ENCODE assay signal across 1 cellular context in the genomic region with DNA sequence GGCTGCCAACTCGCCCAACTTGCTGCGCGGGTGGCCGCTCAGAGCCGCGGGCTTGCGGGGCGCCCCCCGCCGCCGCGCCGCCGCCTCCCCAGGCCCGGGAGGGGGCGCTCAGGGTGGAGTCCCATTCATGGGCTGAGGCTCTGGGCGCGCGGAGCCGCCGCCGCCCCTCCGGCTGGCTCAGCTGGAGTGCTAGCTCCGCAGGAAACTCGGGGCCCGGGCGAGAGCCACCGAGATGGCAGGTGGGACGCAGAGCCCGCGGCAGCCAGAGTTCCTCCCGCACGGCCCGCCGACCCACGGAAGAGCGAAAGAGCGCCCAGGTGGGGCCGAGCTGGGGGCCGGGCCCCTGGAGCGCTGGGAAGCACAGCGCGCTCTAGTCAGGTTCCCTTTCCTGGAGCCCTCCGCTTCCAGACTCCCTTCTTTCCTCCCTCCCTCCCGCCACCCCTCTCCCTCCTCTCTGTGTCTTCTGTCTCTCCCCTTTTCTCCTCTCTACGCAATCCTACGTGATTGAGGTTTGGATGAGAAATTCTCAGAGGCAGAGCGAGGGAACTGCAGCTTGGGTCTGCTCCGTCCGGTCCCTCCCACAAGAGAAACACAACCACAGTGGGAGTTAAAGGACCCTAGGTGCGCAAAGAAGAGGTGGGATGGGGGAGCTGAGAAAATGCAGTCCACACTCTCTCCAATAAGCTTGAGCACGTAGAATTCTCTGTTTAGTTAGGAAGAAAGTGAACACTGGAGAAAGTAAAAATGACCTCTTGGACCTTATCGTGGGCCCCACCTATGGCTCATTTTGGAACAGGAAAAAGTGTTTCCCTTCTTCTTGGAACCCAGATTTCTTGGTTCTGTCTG.
TF ChIP-seq lines count a peak whose summit lies in the region.

No MANE protein-coding gene starts in this region.

TF ChIP-seq in HEK293, 187 proteins besides CTCF, POLR2A, EP300 and RAD21 (continued from another document and continues in another):
- TF ChIP-seq, protein P1, sequence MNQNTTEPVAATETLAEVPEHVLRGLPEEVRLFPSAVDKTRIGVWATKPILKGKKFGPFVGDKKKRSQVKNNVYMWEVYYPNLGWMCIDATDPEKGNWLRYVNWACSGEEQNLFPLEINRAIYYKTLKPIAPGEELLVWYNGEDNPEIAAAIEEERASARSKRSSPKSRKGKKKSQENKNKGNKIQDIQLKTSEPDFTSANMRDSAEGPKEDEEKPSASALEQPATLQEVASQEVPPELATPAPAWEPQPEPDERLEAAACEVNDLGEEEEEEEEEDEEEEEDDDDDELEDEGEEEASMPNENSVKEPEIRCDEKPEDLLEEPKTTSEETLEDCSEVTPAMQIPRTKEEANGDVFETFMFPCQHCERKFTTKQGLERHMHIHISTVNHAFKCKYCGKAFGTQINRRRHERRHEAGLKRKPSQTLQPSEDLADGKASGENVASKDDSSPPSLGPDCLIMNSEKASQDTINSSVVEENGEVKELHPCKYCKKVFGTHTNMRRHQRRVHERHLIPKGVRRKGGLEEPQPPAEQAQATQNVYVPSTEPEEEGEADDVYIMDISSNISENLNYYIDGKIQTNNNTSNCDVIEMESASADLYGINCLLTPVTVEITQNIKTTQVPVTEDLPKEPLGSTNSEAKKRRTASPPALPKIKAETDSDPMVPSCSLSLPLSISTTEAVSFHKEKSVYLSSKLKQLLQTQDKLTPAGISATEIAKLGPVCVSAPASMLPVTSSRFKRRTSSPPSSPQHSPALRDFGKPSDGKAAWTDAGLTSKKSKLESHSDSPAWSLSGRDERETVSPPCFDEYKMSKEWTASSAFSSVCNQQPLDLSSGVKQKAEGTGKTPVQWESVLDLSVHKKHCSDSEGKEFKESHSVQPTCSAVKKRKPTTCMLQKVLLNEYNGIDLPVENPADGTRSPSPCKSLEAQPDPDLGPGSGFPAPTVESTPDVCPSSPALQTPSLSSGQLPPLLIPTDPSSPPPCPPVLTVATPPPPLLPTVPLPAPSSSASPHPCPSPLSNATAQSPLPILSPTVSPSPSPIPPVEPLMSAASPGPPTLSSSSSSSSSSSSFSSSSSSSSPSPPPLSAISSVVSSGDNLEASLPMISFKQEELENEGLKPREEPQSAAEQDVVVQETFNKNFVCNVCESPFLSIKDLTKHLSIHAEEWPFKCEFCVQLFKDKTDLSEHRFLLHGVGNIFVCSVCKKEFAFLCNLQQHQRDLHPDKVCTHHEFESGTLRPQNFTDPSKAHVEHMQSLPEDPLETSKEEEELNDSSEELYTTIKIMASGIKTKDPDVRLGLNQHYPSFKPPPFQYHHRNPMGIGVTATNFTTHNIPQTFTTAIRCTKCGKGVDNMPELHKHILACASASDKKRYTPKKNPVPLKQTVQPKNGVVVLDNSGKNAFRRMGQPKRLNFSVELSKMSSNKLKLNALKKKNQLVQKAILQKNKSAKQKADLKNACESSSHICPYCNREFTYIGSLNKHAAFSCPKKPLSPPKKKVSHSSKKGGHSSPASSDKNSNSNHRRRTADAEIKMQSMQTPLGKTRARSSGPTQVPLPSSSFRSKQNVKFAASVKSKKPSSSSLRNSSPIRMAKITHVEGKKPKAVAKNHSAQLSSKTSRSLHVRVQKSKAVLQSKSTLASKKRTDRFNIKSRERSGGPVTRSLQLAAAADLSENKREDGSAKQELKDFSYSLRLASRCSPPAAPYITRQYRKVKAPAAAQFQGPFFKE (tag by site-specific recombination; IDR thresholded peaks at IDR 0.05; ENCODE audit: borderline replicate concordance) = no peak
- no peak for TF ChIP-seq ZNF776 (tag by site-specific recombination; IDR thresholded peaks at IDR 0.05; ENCODE audit: borderline replicate concordance)
- TF ChIP-seq ZBTB20 (tag by site-specific recombination; IDR thresholded peaks at IDR 0.05) = peak; percentile 32; the same call in 1 of the 2 replicates
- TF ChIP-seq, protein P2, sequence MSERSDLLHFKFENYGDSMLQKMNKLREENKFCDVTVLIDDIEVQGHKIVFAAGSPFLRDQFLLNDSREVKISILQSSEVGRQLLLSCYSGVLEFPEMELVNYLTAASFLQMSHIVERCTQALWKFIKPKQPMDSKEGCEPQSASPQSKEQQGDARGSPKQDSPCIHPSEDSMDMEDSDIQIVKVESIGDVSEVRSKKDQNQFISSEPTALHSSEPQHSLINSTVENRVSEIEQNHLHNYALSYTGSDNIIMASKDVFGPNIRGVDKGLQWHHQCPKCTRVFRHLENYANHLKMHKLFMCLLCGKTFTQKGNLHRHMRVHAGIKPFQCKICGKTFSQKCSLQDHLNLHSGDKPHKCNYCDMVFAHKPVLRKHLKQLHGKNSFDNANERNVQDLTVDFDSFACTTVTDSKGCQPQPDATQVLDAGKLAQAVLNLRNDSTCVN (tag by site-specific recombination; optimal IDR thresholded peaks at IDR 0.05) = no peak
- TF ChIP-seq ZNF19 (tag by site-specific recombination; IDR thresholded peaks at IDR 0.05; ENCODE audit: low read depth) = no peak
- no peak for TF ChIP-seq ZNF747 (tag by site-specific recombination; IDR thresholded peaks at IDR 0.05)
- no peak for TF ChIP-seq ZNF501 (tag by site-specific recombination; IDR thresholded peaks at IDR 0.05)
- TF ChIP-seq ZNF133 (tag by site-specific recombination; IDR thresholded peaks at IDR 0.05) = no peak
- TF ChIP-seq, protein P3, sequence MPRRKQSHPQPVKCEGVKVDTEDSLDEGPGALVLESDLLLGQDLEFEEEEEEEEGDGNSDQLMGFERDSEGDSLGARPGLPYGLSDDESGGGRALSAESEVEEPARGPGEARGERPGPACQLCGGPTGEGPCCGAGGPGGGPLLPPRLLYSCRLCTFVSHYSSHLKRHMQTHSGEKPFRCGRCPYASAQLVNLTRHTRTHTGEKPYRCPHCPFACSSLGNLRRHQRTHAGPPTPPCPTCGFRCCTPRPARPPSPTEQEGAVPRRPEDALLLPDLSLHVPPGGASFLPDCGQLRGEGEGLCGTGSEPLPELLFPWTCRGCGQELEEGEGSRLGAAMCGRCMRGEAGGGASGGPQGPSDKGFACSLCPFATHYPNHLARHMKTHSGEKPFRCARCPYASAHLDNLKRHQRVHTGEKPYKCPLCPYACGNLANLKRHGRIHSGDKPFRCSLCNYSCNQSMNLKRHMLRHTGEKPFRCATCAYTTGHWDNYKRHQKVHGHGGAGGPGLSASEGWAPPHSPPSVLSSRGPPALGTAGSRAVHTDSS (tag by site-specific recombination; IDR thresholded peaks at IDR 0.05) = no peak
- TF ChIP-seq ZNF623 (tag by site-specific recombination; IDR thresholded peaks at IDR 0.05) = no peak
- TF ChIP-seq, protein P4, sequence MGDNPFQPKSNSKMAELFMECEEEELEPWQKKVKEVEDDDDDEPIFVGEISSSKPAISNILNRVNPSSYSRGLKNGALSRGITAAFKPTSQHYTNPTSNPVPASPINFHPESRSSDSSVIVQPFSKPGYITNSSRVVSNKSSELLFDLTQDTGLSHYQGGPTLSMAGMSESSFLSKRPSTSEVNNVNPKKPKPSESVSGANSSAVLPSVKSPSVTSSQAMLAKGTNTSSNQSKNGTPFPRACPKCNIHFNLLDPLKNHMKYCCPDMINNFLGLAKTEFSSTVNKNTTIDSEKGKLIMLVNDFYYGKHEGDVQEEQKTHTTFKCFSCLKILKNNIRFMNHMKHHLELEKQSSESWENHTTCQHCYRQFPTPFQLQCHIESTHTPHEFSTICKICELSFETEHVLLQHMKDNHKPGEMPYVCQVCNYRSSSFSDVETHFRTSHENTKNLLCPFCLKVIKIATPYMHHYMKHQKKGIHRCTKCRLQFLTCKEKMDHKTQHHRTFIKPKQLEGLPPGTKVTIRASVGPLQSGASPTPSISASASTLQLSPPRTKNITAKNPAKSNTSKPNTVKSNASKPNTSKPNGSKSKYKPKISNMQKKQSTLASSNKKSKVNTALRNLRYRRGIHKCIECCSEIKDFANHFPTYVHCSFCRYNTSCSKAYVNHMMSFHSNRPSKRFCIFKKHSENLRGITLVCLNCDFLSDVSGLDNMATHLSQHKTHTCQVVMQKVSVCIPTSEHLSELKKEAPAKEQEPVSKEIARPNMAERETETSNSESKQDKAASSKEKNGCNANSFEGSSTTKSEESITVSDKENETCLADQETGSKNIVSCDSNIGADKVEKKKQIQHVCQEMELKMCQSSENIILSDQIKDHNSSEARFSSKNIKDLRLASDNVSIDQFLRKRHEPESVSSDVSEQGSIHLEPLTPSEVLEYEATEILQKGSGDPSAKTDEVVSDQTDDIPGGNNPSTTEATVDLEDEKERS (tag by site-specific recombination; IDR thresholded peaks at IDR 0.05) = no peak
- TF ChIP-seq ZNF664 (tag by site-specific recombination; IDR thresholded peaks at IDR 0.05) = no peak
- TF ChIP-seq, protein P5, sequence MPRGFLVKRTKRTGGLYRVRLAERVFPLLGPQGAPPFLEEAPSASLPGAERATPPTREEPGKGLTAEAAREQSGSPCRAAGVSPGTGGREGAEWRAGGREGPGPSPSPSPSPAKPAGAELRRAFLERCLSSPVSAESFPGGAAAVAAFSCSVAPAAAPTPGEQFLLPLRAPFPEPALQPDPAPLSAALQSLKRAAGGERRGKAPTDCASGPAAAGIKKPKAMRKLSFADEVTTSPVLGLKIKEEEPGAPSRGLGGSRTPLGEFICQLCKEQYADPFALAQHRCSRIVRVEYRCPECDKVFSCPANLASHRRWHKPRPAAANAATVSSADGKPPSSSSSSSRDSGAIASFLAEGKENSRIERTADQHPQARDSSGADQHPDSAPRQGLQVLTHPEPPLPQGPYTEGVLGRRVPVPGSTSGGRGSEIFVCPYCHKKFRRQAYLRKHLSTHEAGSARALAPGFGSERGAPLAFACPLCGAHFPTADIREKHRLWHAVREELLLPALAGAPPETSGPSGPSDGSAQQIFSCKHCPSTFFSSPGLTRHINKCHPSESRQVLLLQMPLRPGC (tag by site-specific recombination; IDR thresholded peaks at IDR 0.05) = no peak
- 0 out of 2 replicates have a peak, but pooled peaks have one; percentile 53 for TF ChIP-seq ZBTB17 (tag by site-specific recombination; IDR thresholded peaks at IDR 0.05)
- TF ChIP-seq ZNF2 (tag by site-specific recombination; IDR thresholded peaks at IDR 0.05) = 0 out of 2 replicates have a peak, but pooled peaks have one; percentile 25
- no peak for TF ChIP-seq ZNF202 (tag by site-specific recombination; IDR thresholded peaks at IDR 0.05; ENCODE audit: borderline replicate concordance)
- TF ChIP-seq ZNF830 (tag by site-specific recombination; IDR thresholded peaks at IDR 0.05; ENCODE audit: low read depth) = no peak
- 0 out of 2 replicates have a peak, but pooled peaks have one; percentile 43 for TF ChIP-seq ZFP37 (tag by site-specific recombination; IDR thresholded peaks at IDR 0.05)
- no peak for TF ChIP-seq ZNF404 (tag by site-specific recombination; IDR thresholded peaks at IDR 0.05)
- TF ChIP-seq, protein P6, sequence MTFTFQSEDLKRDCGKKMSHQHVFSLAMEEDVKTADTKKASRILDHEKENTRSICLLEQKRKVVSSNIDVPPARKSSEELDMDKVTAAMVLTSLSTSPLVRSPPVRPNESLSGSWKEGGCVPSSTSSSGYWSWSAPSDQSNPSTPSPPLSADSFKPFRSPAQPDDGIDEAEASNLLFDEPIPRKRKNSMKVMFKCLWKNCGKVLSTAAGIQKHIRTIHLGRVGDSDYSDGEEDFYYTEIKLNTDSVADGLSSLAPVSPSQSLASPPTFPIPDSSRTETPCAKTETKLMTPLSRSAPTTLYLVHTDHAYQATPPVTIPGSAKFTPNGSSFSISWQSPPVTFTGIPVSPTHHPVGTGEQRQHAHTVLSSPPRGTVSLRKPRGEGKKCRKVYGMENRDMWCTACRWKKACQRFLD (tag by site-specific recombination; IDR thresholded peaks at IDR 0.05) = no peak
- TF ChIP-seq SP2 (tag by site-specific recombination; IDR thresholded peaks at IDR 0.05) = peak; percentile 57; the same call in 1 of the 2 replicates
- TF ChIP-seq, protein P7, sequence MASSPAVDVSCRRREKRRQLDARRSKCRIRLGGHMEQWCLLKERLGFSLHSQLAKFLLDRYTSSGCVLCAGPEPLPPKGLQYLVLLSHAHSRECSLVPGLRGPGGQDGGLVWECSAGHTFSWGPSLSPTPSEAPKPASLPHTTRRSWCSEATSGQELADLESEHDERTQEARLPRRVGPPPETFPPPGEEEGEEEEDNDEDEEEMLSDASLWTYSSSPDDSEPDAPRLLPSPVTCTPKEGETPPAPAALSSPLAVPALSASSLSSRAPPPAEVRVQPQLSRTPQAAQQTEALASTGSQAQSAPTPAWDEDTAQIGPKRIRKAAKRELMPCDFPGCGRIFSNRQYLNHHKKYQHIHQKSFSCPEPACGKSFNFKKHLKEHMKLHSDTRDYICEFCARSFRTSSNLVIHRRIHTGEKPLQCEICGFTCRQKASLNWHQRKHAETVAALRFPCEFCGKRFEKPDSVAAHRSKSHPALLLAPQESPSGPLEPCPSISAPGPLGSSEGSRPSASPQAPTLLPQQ (tag by site-specific recombination; IDR thresholded peaks at IDR 0.05) = peak; percentile 92
- TF ChIP-seq ZNF155 (tag by site-specific recombination; IDR thresholded peaks at IDR 0.05) = no peak
- TF ChIP-seq BCL11A (tag by site-specific recombination; IDR thresholded peaks at IDR 0.05; ENCODE audit: low read depth) = no peak
- TF ChIP-seq, protein P8, sequence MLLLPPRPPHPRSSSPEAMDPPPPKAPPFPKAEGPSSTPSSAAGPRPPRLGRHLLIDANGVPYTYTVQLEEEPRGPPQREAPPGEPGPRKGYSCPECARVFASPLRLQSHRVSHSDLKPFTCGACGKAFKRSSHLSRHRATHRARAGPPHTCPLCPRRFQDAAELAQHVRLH (tag by site-specific recombination; IDR thresholded peaks at IDR 0.05) = no peak
- TF ChIP-seq, protein P9, sequence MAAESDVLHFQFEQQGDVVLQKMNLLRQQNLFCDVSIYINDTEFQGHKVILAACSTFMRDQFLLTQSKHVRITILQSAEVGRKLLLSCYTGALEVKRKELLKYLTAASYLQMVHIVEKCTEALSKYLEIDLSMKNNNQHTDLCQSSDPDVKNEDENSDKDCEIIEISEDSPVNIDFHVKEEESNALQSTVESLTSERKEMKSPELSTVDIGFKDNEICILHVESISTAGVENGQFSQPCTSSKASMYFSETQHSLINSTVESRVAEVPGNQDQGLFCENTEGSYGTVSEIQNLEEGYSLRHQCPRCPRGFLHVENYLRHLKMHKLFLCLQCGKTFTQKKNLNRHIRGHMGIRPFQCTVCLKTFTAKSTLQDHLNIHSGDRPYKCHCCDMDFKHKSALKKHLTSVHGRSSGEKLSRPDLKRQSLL (tag by site-specific recombination; IDR thresholded peaks at IDR 0.05) = peak; percentile 47; the same call in 1 of the 2 replicates
- no peak for TF ChIP-seq ZNF16 (tag by site-specific recombination; IDR thresholded peaks at IDR 0.05; ENCODE audit: low read depth)
- TF ChIP-seq OSR2 (tag by site-specific recombination; IDR thresholded peaks at IDR 0.05) = no peak
- no peak for TF ChIP-seq HOXA7 (CRISPR knock-in tag; IDR thresholded peaks at IDR 0.05; ENCODE audit: borderline replicate concordance)
- TF ChIP-seq, protein P10, sequence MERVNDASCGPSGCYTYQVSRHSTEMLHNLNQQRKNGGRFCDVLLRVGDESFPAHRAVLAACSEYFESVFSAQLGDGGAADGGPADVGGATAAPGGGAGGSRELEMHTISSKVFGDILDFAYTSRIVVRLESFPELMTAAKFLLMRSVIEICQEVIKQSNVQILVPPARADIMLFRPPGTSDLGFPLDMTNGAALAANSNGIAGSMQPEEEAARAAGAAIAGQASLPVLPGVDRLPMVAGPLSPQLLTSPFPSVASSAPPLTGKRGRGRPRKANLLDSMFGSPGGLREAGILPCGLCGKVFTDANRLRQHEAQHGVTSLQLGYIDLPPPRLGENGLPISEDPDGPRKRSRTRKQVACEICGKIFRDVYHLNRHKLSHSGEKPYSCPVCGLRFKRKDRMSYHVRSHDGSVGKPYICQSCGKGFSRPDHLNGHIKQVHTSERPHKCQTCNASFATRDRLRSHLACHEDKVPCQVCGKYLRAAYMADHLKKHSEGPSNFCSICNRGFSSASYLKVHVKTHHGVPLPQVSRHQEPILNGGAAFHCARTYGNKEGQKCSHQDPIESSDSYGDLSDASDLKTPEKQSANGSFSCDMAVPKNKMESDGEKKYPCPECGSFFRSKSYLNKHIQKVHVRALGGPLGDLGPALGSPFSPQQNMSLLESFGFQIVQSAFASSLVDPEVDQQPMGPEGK (tag by site-specific recombination; IDR thresholded peaks at IDR 0.05) = peak; percentile 30; the same call in 1 of the 2 replicates
- no peak for TF ChIP-seq ZSCAN16 (tag by site-specific recombination; IDR thresholded peaks at IDR 0.05)
- 0 out of 2 replicates have a peak, but pooled peaks have one; percentile 27 for TF ChIP-seq ZNF423 (tag by site-specific recombination; IDR thresholded peaks at IDR 0.05)
